In genomic region chr6:166671434-166672061, GRCh38 we compare ENCODE assay signal across 17 cellular contexts. TPM values are rescaled to one million over a fixed set of nuclear protein-coding genes. Genes with fewer than 3 reads are reported as not detected.
DNase-seq lines count a peak whose midpoint lies in the region; ATAC-seq and TF ChIP-seq lines count a peak whose summit lies in the region.
"Had no signal": no experiment of that assay in that cellular context is flagged by ENCODE, and none has a peak within 500 bp of the region (broad histone marks: within the 10 kb centered on the region; RNA-seq: fewer than 3 reads in every experiment).

No MANE protein-coding gene starts in this region.

- H4K20me1 ChIP-seq in mammary epithelial cell (ENCODE audit: insufficient read depth, low read length), result no peaks in the 10 kb centered on the region

- no peak overlapping the region for H2AFZ ChIP-seq in mammary epithelial cell (ENCODE audit: low read depth, low read length)

- TF ChIP-seq CTCF in mammary epithelial cell (conservative IDR thresholded peaks at IDR 0.05 in 1 of 2, IDR thresholded peaks at IDR 0.05 in 1 of 2; ENCODE audit: extremely low read depth in 1 of 2, insufficient read depth in 1 of 2, low read depth in 1 of 2, low read length in 2 of 2) (no peak), MCF 10A (IDR thresholded peaks at IDR 0.05; ENCODE audit: unreplicated experiment) (no peak), WTC11 (IDR thresholded peaks at IDR 0.05) (no peak), upper lobe of right lung (IDR thresholded peaks at IDR 0.05) (no peak)
- no peak for TF ChIP-seq CTCF in activated CD8-positive, alpha-beta T cell treated with anti-CD3 and anti-CD28 coated beads for 36 hours (IDR thresholded peaks at IDR 0.05)

- POLR2A ChIA-PET in MCF 10A (lab: Yijun Ruan, JAX), result interaction anchor here (0.8 to 1.0 kb wide), 2 partner anchors 45 to 1410 kb away, joined by 3 to 4 read pairs; partner anchors contain the start of gene RPS6KA2
- POLR2A ChIA-PET in WTC11 (lab: Charles Lee), result no interaction called here
- POLR2A ChIA-PET in activated CD8-positive, alpha-beta T cell treated with anti-CD3 and anti-CD28 coated beads for 36 hours (lab: Charles Lee), result no interaction called here

- H3K9me3 Mint-ChIP-seq in MCF 10A (ENCODE audit: unreplicated experiment), result no peaks in the 10 kb centered on the region
- no peaks in the 10 kb centered on the region for H3K9me3 Mint-ChIP-seq in WTC11
- no peaks in the 10 kb centered on the region for H3K9me3 Mint-ChIP-seq in activated CD8-positive, alpha-beta T cell treated with anti-CD3 and anti-CD28 coated beads for 36 hours
- H3K9me3 Mint-ChIP-seq: activated naive CD4-positive, alpha-beta T cell treated with anti-CD3 and anti-CD28 coated beads for 36 hours; CD8-positive, alpha-beta memory T cell had no signal

- dilution Hi-C loops in mammary epithelial cell (cut with HindIII; ENCODE audit: low sequenced_read_pairs), result no loop called here

- H3K4me1 ChIP-seq in mammary epithelial cell (ENCODE audit: insufficient read depth, low read length) (peaks cover 12% of the 10 kb centered on the region), upper lobe of right lung (no peaks in the 10 kb centered on the region)

- peaks cover 3% of the 10 kb centered on the region for H3K9me3 ChIP-seq in mammary epithelial cell (replicated peaks; ENCODE audit: insufficient read depth, low read length)
- no peaks in the 10 kb centered on the region for H3K9me3 ChIP-seq in upper lobe of right lung
- H3K9me3 ChIP-seq: tibial artery had no signal

- BruUV-seq in mammary epithelial cell (replicated peaks; lab: Mats Ljungman, UMichigan) (no TSS peak), MCF 10A (replicated peaks; lab: Mats Ljungman, UMichigan) (no TSS peak)

- H3K27ac ChIP-seq in mammary epithelial cell (ENCODE audit: insufficient read depth, low read depth, low read length) (no peak overlapping the region), upper lobe of right lung (no peak overlapping the region)
- H3K27ac ChIP-seq: tibial artery, VCaP had no signal

- DNase-seq in mammary epithelial cell, result no peak
- DNase-seq in MCF 10A (ENCODE audit: unreplicated experiment), result no peak
- DNase-seq in WTC11 (ENCODE audit: low spot score), result no peak
- DNase-seq in left ventricle myocardium superior, result peak; percentile 48
- peak; percentile 21 for DNase-seq in upper lobe of right lung
- DNase-seq in activated CD8-positive, alpha-beta T cell treated with anti-CD3 and anti-CD28 coated beads for 36 hours, result no peak
- DNase-seq in SK-N-DZ (ENCODE audit: low spot score), result no peak
- DNase-seq: 8988T; activated naive CD4-positive, alpha-beta T cell treated with anti-CD3 and anti-CD28 coated beads for 36 hours; CD8-positive, alpha-beta memory T cell; MV-4-11; NCI-H2171 treated with DMSO at 0.1 percent for 48 hours; stimulated activated CD4-positive, alpha-beta T cell treated with anti-CD3 and anti-CD28 coated beads, Interleukin-4, amount 100 ng/mL, for 1 hour; SW 1271; tibial artery had no signal

- in situ Hi-C loops in mammary epithelial cell (cut with MboI; ENCODE audit: low sequenced_read_pairs in 2 of 2), result no loop called here

- 32% methylated on average over 11 of the region's 12 CpGs for WGBS in mammary epithelial cell (ENCODE audit: low coverage, missing lambda C conversion rate)

- H3K9ac ChIP-seq in mammary epithelial cell (ENCODE audit: insufficient read depth, low read length), result no peak overlapping the region

- no peaks in the 10 kb centered on the region for H3K27me3 ChIP-seq in mammary epithelial cell (ENCODE audit: insufficient read depth, low read length)
- H3K27me3 ChIP-seq in upper lobe of right lung, result no peaks in the 10 kb centered on the region

- no peaks in the 10 kb centered on the region for H3K36me3 Mint-ChIP-seq in MCF 10A (ENCODE audit: insufficient read depth, unreplicated experiment)
- no peaks in the 10 kb centered on the region for H3K36me3 Mint-ChIP-seq in WTC11
- H3K36me3 Mint-ChIP-seq in activated CD8-positive, alpha-beta T cell treated with anti-CD3 and anti-CD28 coated beads for 36 hours (ENCODE audit: low read depth), result no peaks in the 10 kb centered on the region
- H3K36me3 Mint-ChIP-seq: CD8-positive, alpha-beta memory T cell had no signal

- H3K27ac Mint-ChIP-seq in MCF 10A (ENCODE audit: low read depth, unreplicated experiment) (no peak overlapping the region), WTC11 (no peak overlapping the region)
- no peak overlapping the region for H3K27ac Mint-ChIP-seq in activated CD8-positive, alpha-beta T cell treated with anti-CD3 and anti-CD28 coated beads for 36 hours
- H3K27ac Mint-ChIP-seq: activated naive CD4-positive, alpha-beta T cell treated with anti-CD3 and anti-CD28 coated beads for 36 hours; CD8-positive, alpha-beta memory T cell had no signal

- CTCF ChIA-PET in mammary epithelial cell (lab: Charles Lee; ENCODE audit: low non-redundant PET) (no interaction called here), MCF 10A (lab: Yijun Ruan, JAX) (no interaction called here), WTC11 (lab: Charles Lee) (interaction anchor here (0.9 kb wide), 1 partner anchor 44 kb away, joined by 3 read pairs; no protein-coding TSS in a partner anchor)
- CTCF ChIA-PET in activated CD8-positive, alpha-beta T cell treated with anti-CD3 and anti-CD28 coated beads for 36 hours (lab: Charles Lee), result no interaction called here

- H3K36me3 ChIP-seq in mammary epithelial cell (ENCODE audit: insufficient read depth, low read length) (no peaks in the 10 kb centered on the region), upper lobe of right lung (no peaks in the 10 kb centered on the region)
- H3K36me3 ChIP-seq: tibial artery had no signal

- no peak overlapping the region for H3K4me3 ChIP-seq in mammary epithelial cell (replicated peaks in 1 of 3; ENCODE audit: insufficient read depth in 1 of 3, low read depth in 2 of 3, low read length in 3 of 3)
- H3K4me3 ChIP-seq in upper lobe of right lung, result no peak overlapping the region
- H3K4me3 ChIP-seq: tibial artery had no signal

- intact Hi-C loops in mammary epithelial cell (cut with micrococcal nuclease), result no loop called here
- intact Hi-C loops in MCF 10A (cut with micrococcal nuclease), result no loop called here
- intact Hi-C loops in left ventricle myocardium superior (cut with micrococcal nuclease), result no loop called here
- intact Hi-C loops in upper lobe of right lung (cut with DNase I), result no loop called here
- intact Hi-C loops in activated CD8-positive, alpha-beta T cell treated with anti-CD3 and anti-CD28 coated beads for 36 hours (cut with micrococcal nuclease), result no loop called here

- H3K4me2 ChIP-seq in mammary epithelial cell (ENCODE audit: insufficient read depth, low read depth, low read length), result peak overlapping the region; percentile 11

- H3K27me3 Mint-ChIP-seq in MCF 10A (ENCODE audit: insufficient read depth, unreplicated experiment) (peaks cover 35% of the 10 kb centered on the region), WTC11 (ENCODE audit: low read depth) (peaks cover 5% of the 10 kb centered on the region)
- peaks cover 25% of the 10 kb centered on the region for H3K27me3 Mint-ChIP-seq in activated CD8-positive, alpha-beta T cell treated with anti-CD3 and anti-CD28 coated beads for 36 hours

- H3K4me3 Mint-ChIP-seq in MCF 10A (ENCODE audit: unreplicated experiment) (no peak overlapping the region), WTC11 (no peak overlapping the region)
- no peak overlapping the region for H3K4me3 Mint-ChIP-seq in activated CD8-positive, alpha-beta T cell treated with anti-CD3 and anti-CD28 coated beads for 36 hours
- H3K4me3 Mint-ChIP-seq: activated naive CD4-positive, alpha-beta T cell treated with anti-CD3 and anti-CD28 coated beads for 36 hours; CD8-positive, alpha-beta memory T cell had no signal

- H3K4me1 Mint-ChIP-seq in MCF 10A (ENCODE audit: insufficient read depth, unreplicated experiment) (peaks cover 15% of the 10 kb centered on the region), WTC11 (peaks cover 20% of the 10 kb centered on the region)
- H3K4me1 Mint-ChIP-seq in activated CD8-positive, alpha-beta T cell treated with anti-CD3 and anti-CD28 coated beads for 36 hours (ENCODE audit: low read depth), result no peaks in the 10 kb centered on the region

- peak; percentile 38 for ATAC-seq in WTC11
- peak; percentile 56 for ATAC-seq in left ventricle myocardium superior
- no peak for ATAC-seq in upper lobe of right lung
- no peak for ATAC-seq in activated CD8-positive, alpha-beta T cell treated with anti-CD3 and anti-CD28 coated beads for 36 hours
- ATAC-seq in HG03439 (IDR thresholded peaks at IDR 0.05; ENCODE audit: unreplicated experiment), result no peak

- no peaks in the 10 kb centered on the region for H3K79me2 ChIP-seq in mammary epithelial cell (ENCODE audit: insufficient read depth, low read length)

TF ChIP-seq in WTC11, 78 proteins besides CTCF, POLR2A, EP300 and RAD21 (continues in another document):
- TF ChIP-seq SMAD4 (CRISPR knock-in tag; IDR thresholded peaks at IDR 0.05), result no peak
- TF ChIP-seq SP1 (CRISPR knock-in tag; conservative IDR thresholded peaks at IDR 0.05), result no peak
- TF ChIP-seq FOXJ3 (CRISPR knock-in tag; IDR thresholded peaks at IDR 0.05; ENCODE audit: borderline replicate concordance), result no peak
- TF ChIP-seq USF2 (CRISPR knock-in tag; IDR thresholded peaks at IDR 0.05), result no peak
- TF ChIP-seq E2F5 (CRISPR knock-in tag; IDR thresholded peaks at IDR 0.05), result no peak

RNA-seq across cellular contexts. Expression of gene RPS6KA2, which starts 44.5 kb away (rescaled TPM):
- total RNA-seq in mammary epithelial cell, result 10 to 100 TPM; 47.8 to 48.8 TPM
- 28.0 TPM for polyA plus RNA-seq in mammary epithelial cell
- polyA minus RNA-seq in mammary epithelial cell, result 115 TPM
- total RNA-seq in MCF 10A (2022), result 126 and 157 TPM in 2 replicates
- 19.2 to 24.2 TPM (median 20.3 TPM) in 3 replicates for total RNA-seq in WTC11 (2021)
- total RNA-seq in left ventricle myocardium superior, result 63.4 TPM
- total RNA-seq in upper lobe of right lung, result 136 TPM
- 1 to 10 TPM; 5.8 TPM for total RNA-seq in activated CD8-positive, alpha-beta T cell treated with anti-CD3 and anti-CD28 coated beads for 36 hours
- 10.1 and 12.3 TPM in 2 replicates for polyA plus RNA-seq in SK-N-DZ (2014; cell fraction: cytosol; rRNA removed)
- 6.8 and 9.0 TPM in 2 replicates for polyA plus RNA-seq in SK-N-DZ (2014; cell fraction: nucleus; rRNA removed)

Comparison
In these comparisons a context has a peak if more than half of its experiments do, and no peak if none do; other contexts are left out.
1. DNase-seq: peak in left ventricle myocardium superior (single experiment) and upper lobe of right lung (single experiment); none in mammary epithelial cell (single experiment), MCF 10A (single experiment), WTC11 (single experiment), activated CD8-positive, alpha-beta T cell treated with anti-CD3 and anti-CD28 coated beads for 36 hours (single experiment) and SK-N-DZ (single experiment).
2. ATAC-seq: peak in WTC11 (single experiment) and left ventricle myocardium superior (single experiment); none in upper lobe of right lung (single experiment), activated CD8-positive, alpha-beta T cell treated with anti-CD3 and anti-CD28 coated beads for 36 hours (single experiment) and HG03439 (single experiment).